1 cellular context compared by ENCODE assay signal in genomic region chr15:75029378-75030022, GRCh38.
TF ChIP-seq lines count a peak whose summit lies in the region.

No MANE protein-coding gene starts in this region.

TF ChIP-seq in HepG2, 621 proteins besides CTCF, POLR2A, EP300 and RAD21 (continued from another document and continues in another):
- TF ChIP-seq, protein P1, sequence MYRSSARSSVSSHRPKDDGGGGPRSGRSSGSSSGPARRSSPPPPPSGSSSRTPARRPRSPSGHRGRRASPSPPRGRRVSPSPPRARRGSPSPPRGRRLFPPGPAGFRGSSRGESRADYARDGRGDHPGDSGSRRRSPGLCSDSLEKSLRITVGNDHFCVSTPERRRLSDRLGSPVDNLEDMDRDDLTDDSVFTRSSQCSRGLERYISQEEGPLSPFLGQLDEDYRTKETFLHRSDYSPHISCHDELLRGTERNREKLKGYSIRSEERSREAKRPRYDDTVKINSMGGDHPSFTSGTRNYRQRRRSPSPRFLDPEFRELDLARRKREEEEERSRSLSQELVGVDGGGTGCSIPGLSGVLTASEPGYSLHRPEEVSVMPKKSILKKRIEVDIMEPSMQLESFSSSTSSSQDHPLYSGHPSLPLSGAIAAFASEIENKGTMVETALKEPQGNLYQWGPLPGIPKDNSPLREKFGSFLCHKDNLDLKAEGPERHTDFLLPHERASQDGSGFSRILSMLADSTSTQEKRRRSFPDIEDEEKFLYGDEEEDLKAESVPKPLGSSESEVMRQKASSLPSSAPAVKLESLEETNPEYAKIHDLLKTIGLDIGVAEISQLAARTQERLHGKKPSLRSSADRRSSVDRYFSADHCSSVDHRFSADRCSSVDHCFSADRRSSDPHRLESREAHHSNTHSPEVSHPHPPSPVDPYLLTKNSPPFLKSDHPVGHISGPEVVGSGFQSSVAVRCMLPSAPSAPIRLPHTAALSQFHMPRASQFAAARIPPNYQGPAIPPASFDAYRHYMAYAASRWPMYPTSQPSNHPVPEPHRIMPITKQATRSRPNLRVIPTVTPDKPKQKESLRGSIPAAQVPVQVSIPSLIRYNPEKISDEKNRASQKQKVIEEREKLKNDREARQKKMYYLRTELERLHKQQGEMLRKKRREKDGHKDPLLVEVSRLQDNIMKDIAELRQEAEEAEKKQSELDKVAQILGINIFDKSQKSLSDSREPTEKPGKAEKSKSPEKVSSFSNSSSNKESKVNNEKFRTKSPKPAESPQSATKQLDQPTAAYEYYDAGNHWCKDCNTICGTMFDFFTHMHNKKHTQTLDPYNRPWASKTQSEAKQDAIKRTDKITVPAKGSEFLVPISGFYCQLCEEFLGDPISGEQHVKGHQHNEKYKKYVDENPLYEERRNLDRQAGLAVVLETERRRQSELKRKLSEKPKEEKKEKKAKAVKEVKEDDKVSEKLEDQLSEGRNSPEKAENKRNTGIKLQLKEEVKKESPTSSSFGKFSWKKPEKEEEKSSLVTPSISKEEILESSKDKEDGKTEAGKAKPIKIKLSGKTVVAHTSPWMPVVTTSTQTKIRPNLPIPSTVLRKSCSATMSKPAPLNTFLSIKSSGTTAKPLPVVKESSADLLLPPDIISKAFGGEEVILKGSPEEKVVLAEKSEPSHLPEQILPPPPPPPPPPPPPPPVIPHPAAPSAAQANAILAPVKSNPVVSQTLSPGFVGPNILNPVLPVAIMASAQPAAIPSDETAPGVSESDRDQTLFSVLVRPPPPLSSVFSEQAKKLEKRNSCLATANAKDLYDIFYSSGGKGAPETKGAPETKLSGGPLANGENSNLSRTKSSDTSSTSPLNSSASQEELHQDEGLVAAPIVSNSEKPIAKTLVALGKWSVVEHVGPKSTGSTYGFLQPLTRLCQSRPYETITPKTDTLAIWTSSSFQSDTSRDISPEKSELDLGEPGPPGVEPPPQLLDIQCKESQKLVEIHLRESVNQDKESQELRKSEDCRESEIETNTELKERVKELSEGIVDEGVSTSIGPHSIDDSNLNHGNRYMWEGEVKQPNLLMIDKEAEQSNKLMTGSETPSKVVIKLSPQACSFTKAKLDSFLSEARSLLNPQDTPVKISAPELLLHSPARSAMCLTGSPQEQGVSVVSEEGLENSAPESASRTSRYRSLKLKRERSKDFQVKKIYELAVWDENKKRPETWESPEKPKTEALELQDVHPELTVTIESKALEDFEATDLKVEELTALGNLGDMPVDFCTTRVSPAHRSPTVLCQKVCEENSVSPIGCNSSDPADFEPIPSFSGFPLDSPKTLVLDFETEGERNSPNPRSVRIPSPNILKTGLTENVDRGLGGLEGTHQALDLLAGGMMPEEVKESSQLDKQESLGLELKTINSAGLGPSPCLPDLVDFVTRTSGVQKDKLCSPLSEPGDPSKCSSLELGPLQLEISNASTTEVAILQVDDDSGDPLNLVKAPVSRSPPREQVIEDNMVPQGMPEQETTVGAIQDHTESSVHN (CRISPR knock-in tag; IDR thresholded peaks at IDR 0.05), result no peak
- 0 out of 2 replicates have a peak, but pooled peaks have one; percentile 42 for TF ChIP-seq ZNF331 (CRISPR knock-in tag; IDR thresholded peaks at IDR 0.05)
- TF ChIP-seq ZNF17 (CRISPR knock-in tag; IDR thresholded peaks at IDR 0.05), result peak; percentile 78; the same call in 1 of the 2 replicates
- TF ChIP-seq GATA4 (IDR thresholded peaks at IDR 0.05; ENCODE audit: borderline replicate concordance, low read depth), result no peak
- TF ChIP-seq, protein P2, sequence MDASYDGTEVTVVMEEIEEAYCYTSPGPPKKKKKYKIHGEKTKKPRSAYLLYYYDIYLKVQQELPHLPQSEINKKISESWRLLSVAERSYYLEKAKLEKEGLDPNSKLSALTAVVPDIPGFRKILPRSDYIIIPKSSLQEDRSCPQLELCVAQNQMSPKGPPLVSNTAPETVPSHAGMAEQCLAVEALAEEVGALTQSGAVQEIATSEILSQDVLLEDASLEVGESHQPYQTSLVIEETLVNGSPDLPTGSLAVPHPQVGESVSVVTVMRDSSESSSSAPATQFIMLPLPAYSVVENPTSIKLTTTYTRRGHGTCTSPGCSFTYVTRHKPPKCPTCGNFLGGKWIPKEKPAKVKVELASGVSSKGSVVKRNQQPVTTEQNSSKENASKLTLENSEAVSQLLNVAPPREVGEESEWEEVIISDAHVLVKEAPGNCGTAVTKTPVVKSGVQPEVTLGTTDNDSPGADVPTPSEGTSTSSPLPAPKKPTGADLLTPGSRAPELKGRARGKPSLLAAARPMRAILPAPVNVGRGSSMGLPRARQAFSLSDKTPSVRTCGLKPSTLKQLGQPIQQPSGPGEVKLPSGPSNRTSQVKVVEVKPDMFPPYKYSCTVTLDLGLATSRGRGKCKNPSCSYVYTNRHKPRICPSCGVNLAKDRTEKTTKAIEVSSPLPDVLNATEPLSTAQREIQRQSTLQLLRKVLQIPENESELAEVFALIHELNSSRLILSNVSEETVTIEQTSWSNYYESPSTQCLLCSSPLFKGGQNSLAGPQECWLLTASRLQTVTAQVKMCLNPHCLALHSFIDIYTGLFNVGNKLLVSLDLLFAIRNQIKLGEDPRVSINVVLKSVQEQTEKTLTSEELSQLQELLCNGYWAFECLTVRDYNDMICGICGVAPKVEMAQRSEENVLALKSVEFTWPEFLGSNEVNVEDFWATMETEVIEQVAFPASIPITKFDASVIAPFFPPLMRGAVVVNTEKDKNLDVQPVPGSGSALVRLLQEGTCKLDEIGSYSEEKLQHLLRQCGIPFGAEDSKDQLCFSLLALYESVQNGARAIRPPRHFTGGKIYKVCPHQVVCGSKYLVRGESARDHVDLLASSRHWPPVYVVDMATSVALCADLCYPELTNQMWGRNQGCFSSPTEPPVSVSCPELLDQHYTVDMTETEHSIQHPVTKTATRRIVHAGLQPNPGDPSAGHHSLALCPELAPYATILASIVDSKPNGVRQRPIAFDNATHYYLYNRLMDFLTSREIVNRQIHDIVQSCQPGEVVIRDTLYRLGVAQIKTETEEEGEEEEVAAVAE (CRISPR knock-in tag; IDR thresholded peaks at IDR 0.05; ENCODE audit: borderline replicate concordance), result 0 out of 2 replicates have a peak, but pooled peaks have one; percentile 28
- TF ChIP-seq NR3C1 (CRISPR knock-in tag; IDR thresholded peaks at IDR 0.05), result no peak
- no peak for TF ChIP-seq ESRRA (CRISPR knock-in tag; IDR thresholded peaks at IDR 0.05; ENCODE audit: low read depth)
- TF ChIP-seq MTA3 (CRISPR knock-in tag; IDR thresholded peaks at IDR 0.05), result no peak
- no peak for TF ChIP-seq SP140L (CRISPR knock-in tag; IDR thresholded peaks at IDR 0.05; ENCODE audit: borderline replicate concordance)
- TF ChIP-seq ZNF772 (CRISPR knock-in tag; IDR thresholded peaks at IDR 0.05), result 0 out of 2 replicates have a peak, but pooled peaks have one; percentile 55
- TF ChIP-seq SP4 (CRISPR knock-in tag; IDR thresholded peaks at IDR 0.05), result no peak
- peak; percentile 44 for TF ChIP-seq ZNF687 (CRISPR knock-in tag; IDR thresholded peaks at IDR 0.05)
- TF ChIP-seq, protein P3, sequence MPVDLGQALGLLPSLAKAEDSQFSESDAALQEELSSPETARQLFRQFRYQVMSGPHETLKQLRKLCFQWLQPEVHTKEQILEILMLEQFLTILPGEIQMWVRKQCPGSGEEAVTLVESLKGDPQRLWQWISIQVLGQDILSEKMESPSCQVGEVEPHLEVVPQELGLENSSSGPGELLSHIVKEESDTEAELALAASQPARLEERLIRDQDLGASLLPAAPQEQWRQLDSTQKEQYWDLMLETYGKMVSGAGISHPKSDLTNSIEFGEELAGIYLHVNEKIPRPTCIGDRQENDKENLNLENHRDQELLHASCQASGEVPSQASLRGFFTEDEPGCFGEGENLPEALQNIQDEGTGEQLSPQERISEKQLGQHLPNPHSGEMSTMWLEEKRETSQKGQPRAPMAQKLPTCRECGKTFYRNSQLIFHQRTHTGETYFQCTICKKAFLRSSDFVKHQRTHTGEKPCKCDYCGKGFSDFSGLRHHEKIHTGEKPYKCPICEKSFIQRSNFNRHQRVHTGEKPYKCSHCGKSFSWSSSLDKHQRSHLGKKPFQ (CRISPR knock-in tag; IDR thresholded peaks at IDR 0.05; ENCODE audit: insufficient replicate concordance), result no peak
- no peak for TF ChIP-seq ZNF121 (CRISPR knock-in tag; IDR thresholded peaks at IDR 0.05)
- TF ChIP-seq STAG1 (CRISPR knock-in tag; IDR thresholded peaks at IDR 0.05), result peak; percentile 98
- no peak for TF ChIP-seq HDAC6 (IDR thresholded peaks at IDR 0.05; ENCODE audit: low read depth, low read length)
- TF ChIP-seq KAT2B (IDR thresholded peaks at IDR 0.05; ENCODE audit: borderline replicate concordance, low read depth, low read length), result no peak
- TF ChIP-seq FOXK1 (CRISPR knock-in tag; IDR thresholded peaks at IDR 0.05; ENCODE audit: borderline replicate concordance, low read depth), result peak; percentile 23; the same call in 1 of the 2 replicates
- TF ChIP-seq ZSCAN31 (CRISPR knock-in tag; IDR thresholded peaks at IDR 0.05; ENCODE audit: low read depth), result 0 out of 2 replicates have a peak, but pooled peaks have one; percentile 22
- TF ChIP-seq IKZF1 (IDR thresholded peaks at IDR 0.05), result no peak
- TF ChIP-seq HNF1B (CRISPR knock-in tag; IDR thresholded peaks at IDR 0.05), result peak; percentile 41; the same call in 1 of the 2 replicates
- peak; percentile 93 for TF ChIP-seq SMC3 (IDR thresholded peaks at IDR 0.05; ENCODE audit: low read length)
- TF ChIP-seq ZNF737 (CRISPR knock-in tag; IDR thresholded peaks at IDR 0.05; ENCODE audit: borderline replicate concordance), result no peak
- no peak for TF ChIP-seq ZNF432 (CRISPR knock-in tag; IDR thresholded peaks at IDR 0.05; ENCODE audit: borderline replicate concordance)
- TF ChIP-seq JUND (CRISPR knock-in tag; IDR thresholded peaks at IDR 0.05), result no peak
- TF ChIP-seq, protein P4, sequence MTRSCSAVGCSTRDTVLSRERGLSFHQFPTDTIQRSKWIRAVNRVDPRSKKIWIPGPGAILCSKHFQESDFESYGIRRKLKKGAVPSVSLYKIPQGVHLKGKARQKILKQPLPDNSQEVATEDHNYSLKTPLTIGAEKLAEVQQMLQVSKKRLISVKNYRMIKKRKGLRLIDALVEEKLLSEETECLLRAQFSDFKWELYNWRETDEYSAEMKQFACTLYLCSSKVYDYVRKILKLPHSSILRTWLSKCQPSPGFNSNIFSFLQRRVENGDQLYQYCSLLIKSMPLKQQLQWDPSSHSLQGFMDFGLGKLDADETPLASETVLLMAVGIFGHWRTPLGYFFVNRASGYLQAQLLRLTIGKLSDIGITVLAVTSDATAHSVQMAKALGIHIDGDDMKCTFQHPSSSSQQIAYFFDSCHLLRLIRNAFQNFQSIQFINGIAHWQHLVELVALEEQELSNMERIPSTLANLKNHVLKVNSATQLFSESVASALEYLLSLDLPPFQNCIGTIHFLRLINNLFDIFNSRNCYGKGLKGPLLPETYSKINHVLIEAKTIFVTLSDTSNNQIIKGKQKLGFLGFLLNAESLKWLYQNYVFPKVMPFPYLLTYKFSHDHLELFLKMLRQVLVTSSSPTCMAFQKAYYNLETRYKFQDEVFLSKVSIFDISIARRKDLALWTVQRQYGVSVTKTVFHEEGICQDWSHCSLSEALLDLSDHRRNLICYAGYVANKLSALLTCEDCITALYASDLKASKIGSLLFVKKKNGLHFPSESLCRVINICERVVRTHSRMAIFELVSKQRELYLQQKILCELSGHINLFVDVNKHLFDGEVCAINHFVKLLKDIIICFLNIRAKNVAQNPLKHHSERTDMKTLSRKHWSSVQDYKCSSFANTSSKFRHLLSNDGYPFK (CRISPR knock-in tag; IDR thresholded peaks at IDR 0.05; ENCODE audit: borderline replicate concordance), result 0 out of 2 replicates have a peak, but pooled peaks have one; percentile 25
- TF ChIP-seq PHF8 (CRISPR knock-in tag; IDR thresholded peaks at IDR 0.05), result no peak
- TF ChIP-seq ZNF788 (CRISPR knock-in tag; IDR thresholded peaks at IDR 0.05; ENCODE audit: borderline replicate concordance), result 0 out of 2 replicates have a peak, but pooled peaks have one; percentile 27
- TF ChIP-seq ZNF761 (CRISPR knock-in tag; conservative IDR thresholded peaks at IDR 0.05), result no peak
- no peak for TF ChIP-seq MXD1 (CRISPR knock-in tag; IDR thresholded peaks at IDR 0.05)
- TF ChIP-seq REL (CRISPR knock-in tag; conservative IDR thresholded peaks at IDR 0.05), result no peak
- no peak for TF ChIP-seq IRX3 (CRISPR knock-in tag; IDR thresholded peaks at IDR 0.05; ENCODE audit: borderline replicate concordance, low read depth)
- TF ChIP-seq SIN3B (IDR thresholded peaks at IDR 0.05; ENCODE audit: low read length), result peak; percentile 33; the same call in 1 of the 2 replicates
- TF ChIP-seq NR2F6 (IDR thresholded peaks at IDR 0.05), result no peak
- peak; percentile 40; the same call in 1 of the 2 replicates for TF ChIP-seq NR2F6 (CRISPR knock-in tag; IDR thresholded peaks at IDR 0.05)
